In the genomic region with DNA sequence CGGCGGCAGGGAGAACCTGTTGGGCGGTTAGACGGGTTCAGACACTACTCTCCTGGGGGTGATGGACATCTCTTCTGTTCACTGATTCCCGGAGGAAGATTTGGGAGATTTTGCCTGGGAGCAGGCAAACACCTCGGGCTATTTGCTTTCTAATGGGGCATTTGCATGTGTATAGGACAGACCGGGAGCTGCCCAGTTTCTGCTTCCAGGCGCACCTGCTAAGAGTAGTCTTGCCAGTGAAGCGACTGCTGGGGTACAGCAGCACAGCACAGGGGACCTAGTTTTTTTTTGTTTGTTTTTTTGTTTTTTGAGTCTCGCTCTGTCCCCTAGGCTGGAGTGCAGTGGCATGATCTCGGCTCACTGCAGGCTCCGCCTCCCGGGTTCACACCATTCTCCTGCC, we compare ENCODE assay signal across 8 cellular contexts.
"Had no signal": no experiment of that assay in that cellular context is flagged by ENCODE, and none has a peak within 500 bp of the region (broad histone marks: within the 10 kb centered on the region; RNA-seq: fewer than 3 reads in every experiment).

No MANE protein-coding gene starts in this region.

- ATAC-seq: GM12878 had no signal

- DNase-seq: GDM1, GF-D8 had no signal

- FAIRE-seq: G401.6, GM12878, GM12891, GM12892, GM18507, GM19239 had no signal

- H3K4me3 ChIP-seq: GM12878 had no signal
